ENCODE assay signal across 8 cellular contexts in genomic region chr12:53048033-53048779, GRCh38. TPM values are rescaled to one million over a fixed set of nuclear protein-coding genes. Genes with fewer than 3 reads are reported as not detected.
DNase-seq lines count a peak whose midpoint lies in the region; ATAC-seq lines count a peak whose summit lies in the region.

No MANE protein-coding gene starts in this region.

- peaks cover 0 to 2% (median 0%) of the 10 kb centered on the region in 7 donors for H3K9me3 Mint-ChIP-seq in CD4-positive, CD25-positive, alpha-beta regulatory T cell

- no peaks in the 10 kb centered on the region for H3K36me3 ChIP-seq in CD4-positive, CD25-positive, alpha-beta regulatory T cell (ENCODE audit: control insufficient read depth, insufficient read depth, low read length)
- H3K36me3 ChIP-seq in HUES64 (ENCODE audit: insufficient read depth, low read length): peaks cover 4% of the 10 kb centered on the region; the same call in 1 of the 2 replicates

- no peaks in the 10 kb centered on the region for H3K27me3 ChIP-seq in CD4-positive, CD25-positive, alpha-beta regulatory T cell (ENCODE audit: control insufficient read depth, insufficient read depth, low read length)
- peaks cover 23% of the 10 kb centered on the region for H3K27me3 ChIP-seq in HUES64 (ENCODE audit: insufficient read depth, low read length)

- H3K9ac ChIP-seq in HUES64 (ENCODE audit: low read depth, low read length): no peak overlapping the region

- ATAC-seq in CD4-positive, CD25-positive, alpha-beta regulatory T cell (ENCODE audit: low read depth in 2 of 2): no peak
- ATAC-seq in left ventricle myocardium superior (peak; percentile 17), HG02981 (IDR thresholded peaks at IDR 0.05; ENCODE audit: unreplicated experiment) (no peak)

- DNase-seq in CD4-positive, CD25-positive, alpha-beta regulatory T cell: no peak
- DNase-seq in left ventricle myocardium superior (peak; percentile 89), putamen (ENCODE audit: low spot score) (peak; percentile 57), AG20443 (ENCODE audit: low spot score) (no peak), NCI-H748 (lab: John Stamatoyannopoulos, UW; ENCODE audit: unreplicated experiment) (no peak)

- intact Hi-C loops in left ventricle myocardium superior (cut with micrococcal nuclease): no loop called here

- peaks cover 0 to 18% (median 9%) of the 10 kb centered on the region in 4 donors for H3K4me1 Mint-ChIP-seq in CD4-positive, CD25-positive, alpha-beta regulatory T cell

- peak overlapping the region; percentile 49 to 74 (median 66) for H3K4me3 Mint-ChIP-seq in CD4-positive, CD25-positive, alpha-beta regulatory T cell

- H3K9me3 ChIP-seq in CD4-positive, CD25-positive, alpha-beta regulatory T cell (ENCODE audit: control insufficient read depth in 2 of 2, low read length in 2 of 2): no peaks in the 10 kb centered on the region
- H3K9me3 ChIP-seq in HUES64 (ENCODE audit: insufficient read depth, low read depth, low read length): no peaks in the 10 kb centered on the region

- peaks cover 15% of the 10 kb centered on the region for H3K4me1 ChIP-seq in CD4-positive, CD25-positive, alpha-beta regulatory T cell (ENCODE audit: control insufficient read depth, insufficient read depth, low read length, poor library complexity, severe bottlenecking)
- peaks cover 51% of the 10 kb centered on the region for H3K4me1 ChIP-seq in HUES64 (ENCODE audit: insufficient read depth, low read length)

- H3K4me3 ChIP-seq in CD4-positive, CD25-positive, alpha-beta regulatory T cell (ENCODE audit: low read depth, low read length): no peak overlapping the region
- H3K4me3 ChIP-seq in HUES64 (ENCODE audit: low read length): peak overlapping the region; percentile 51

- 15% methylated on average over 7 of the region's 10 CpGs for WGBS in HUES64
- WGBS in adipose tissue, 3 donors: 22 to 43% (median 35%) methylated on average over 10 of the region's 10 CpGs

- H3K27ac Mint-ChIP-seq in CD4-positive, CD25-positive, alpha-beta regulatory T cell: peak overlapping the region in 2 of 3 donors; percentile 8 to 80

- H3K36me3 Mint-ChIP-seq in CD4-positive, CD25-positive, alpha-beta regulatory T cell: no peaks in the 10 kb centered on the region

- H3K27me3 Mint-ChIP-seq in CD4-positive, CD25-positive, alpha-beta regulatory T cell: no peaks in the 10 kb centered on the region

- H3K27ac ChIP-seq in CD4-positive, CD25-positive, alpha-beta regulatory T cell (ENCODE audit: insufficient read depth, low read length, poor library complexity, severe bottlenecking): peak overlapping the region; percentile 66
- H3K27ac ChIP-seq in HUES64 (ENCODE audit: low read depth, low read length): peak overlapping the region; percentile 81; the same call in 1 of the 2 replicates
- peak overlapping the region; percentile 90 for H3K27ac ChIP-seq in adipose tissue (ENCODE audit: low read depth, low read length)

RNA-seq across cellular contexts. Expression of gene TNS2, which starts 1.7 kb away (rescaled TPM):
- total RNA-seq in CD4-positive, CD25-positive, alpha-beta regulatory T cell: 1.4 TPM
- under 1 TPM in 1 of 4 donors, not detected in 3; 0.09 TPM for polyA plus RNA-seq in CD4-positive, CD25-positive, alpha-beta regulatory T cell
- 4.4 TPM for polyA plus RNA-seq in HUES64 (2013, experiment 1 of 2)
- 9.8 TPM for polyA plus RNA-seq in HUES64 (2013, experiment 2 of 2)
- 100 to 1,000 TPM in 2 of 3 donors, 10 to 100 TPM in 1; 53.4 to 562 (median 225) TPM for polyA plus RNA-seq in adipose tissue
- total RNA-seq in left ventricle myocardium superior: 120 TPM

RNA-seq across cellular contexts. Expression of gene SPRYD3, which starts 31.0 kb away (rescaled TPM):
- total RNA-seq in CD4-positive, CD25-positive, alpha-beta regulatory T cell: 25.9 TPM
- 10 to 100 TPM; 34.1 to 59.2 (median 45.9) TPM for polyA plus RNA-seq in CD4-positive, CD25-positive, alpha-beta regulatory T cell
- polyA plus RNA-seq in HUES64 (2013, experiment 1 of 2): 3.9 TPM
- polyA plus RNA-seq in HUES64 (2013, experiment 2 of 2): 4.8 TPM
- 10 to 100 TPM; 26.9 to 66.7 (median 29.8) TPM for polyA plus RNA-seq in adipose tissue
- 39.8 TPM for total RNA-seq in left ventricle myocardium superior

RNA-seq across cellular contexts. Expression of gene EIF4B, which starts 42.0 kb away (rescaled TPM):
- total RNA-seq in CD4-positive, CD25-positive, alpha-beta regulatory T cell: 506 TPM
- 100 to 1,000 TPM in 2 of 4 donors, 10 to 100 TPM in 2; 71.3 to 116 (median 103) TPM for polyA plus RNA-seq in CD4-positive, CD25-positive, alpha-beta regulatory T cell
- polyA plus RNA-seq in HUES64 (2013, experiment 1 of 2): 342 TPM
- polyA plus RNA-seq in HUES64 (2013, experiment 2 of 2): 381 TPM
- polyA plus RNA-seq in adipose tissue: 100 to 1,000 TPM; 216 to 308 (median 253) TPM
- total RNA-seq in left ventricle myocardium superior: 513 TPM

RNA-seq across cellular contexts. Expression of gene IGFBP6, which starts 49.3 kb away (rescaled TPM):
- not detected for total RNA-seq in CD4-positive, CD25-positive, alpha-beta regulatory T cell
- under 1 TPM in 1 of 4 donors, not detected in 3; 0.84 TPM for polyA plus RNA-seq in CD4-positive, CD25-positive, alpha-beta regulatory T cell
- polyA plus RNA-seq in HUES64 (2013, experiment 1 of 2): 4.9 TPM
- 4.7 TPM for polyA plus RNA-seq in HUES64 (2013, experiment 2 of 2)
- polyA plus RNA-seq in adipose tissue: 100 to 1,000 TPM in 1 of 3 donors, 10 to 100 TPM in 2; 21.8 to 437 (median 83.9) TPM
- total RNA-seq in left ventricle myocardium superior: 45.5 TPM

RNA-seq across cellular contexts. Expression of gene SOAT2, which starts 55.1 kb away (rescaled TPM):
- 0.37 TPM for total RNA-seq in CD4-positive, CD25-positive, alpha-beta regulatory T cell
- polyA plus RNA-seq in CD4-positive, CD25-positive, alpha-beta regulatory T cell: not detected
- polyA plus RNA-seq in HUES64 (2013, experiment 1 of 2): not detected
- polyA plus RNA-seq in HUES64 (2013, experiment 2 of 2): not detected
- polyA plus RNA-seq in adipose tissue: under 1 TPM in 2 of 3 donors, not detected in 1; 0.08 to 0.09 TPM
- 0.12 TPM for total RNA-seq in left ventricle myocardium superior

Comparison
In these comparisons a context has a peak if more than half of its experiments do, and no peak if none do; other contexts are left out.
1. DNase-seq: peak in left ventricle myocardium superior (single experiment) and putamen (single experiment); none in CD4-positive, CD25-positive, alpha-beta regulatory T cell (0 of 3), AG20443 (single experiment) and NCI-H748 (single experiment).
2. RNA of gene TNS2, which starts 1.7 kb away (total RNA-seq): 120 TPM in left ventricle myocardium superior (single experiment); 1.4 TPM in CD4-positive, CD25-positive, alpha-beta regulatory T cell (single experiment); every median in the first group is over 10 times any median in the second.
3. Peak in every context shown above with its lines, with median percentiles within 50 percentile points of each other: H3K27ac ChIP-seq.